Comparison of ENCODE assay signal across 21 cellular contexts in genomic region chr16:28526201-28527099, GRCh38. TPM values are rescaled to one million over a fixed set of nuclear protein-coding genes. Genes with fewer than 3 reads are reported as not detected.
A peak's percentile ranks its signal among the peaks of the same experiment; 100 is the strongest.
DNase-seq lines count a peak whose midpoint lies in the region; ATAC-seq and TF ChIP-seq lines count a peak whose summit lies in the region.
"Had no signal": no experiment of that assay in that cellular context is flagged by ENCODE, and none has a peak within 500 bp of the region (broad histone marks: within the 10 kb centered on the region; RNA-seq: fewer than 3 reads in every experiment).

No MANE protein-coding gene starts in this region.

- H3K4me1 ChIP-seq in prostate gland (replicated peaks) = no peaks in the 10 kb centered on the region
- H3K4me1 ChIP-seq in vagina = no peaks in the 10 kb centered on the region
- peaks cover 0 to 4% of the 10 kb centered on the region in 2 donors for H3K4me1 ChIP-seq in gastrocnemius medialis

- no peak overlapping the region for H3K4me3 ChIP-seq in prostate gland
- H3K4me3 ChIP-seq in vagina = no peak overlapping the region
- H3K4me3 ChIP-seq in gastrocnemius medialis = no peak overlapping the region
- H3K4me3 ChIP-seq: BLaER1 had no signal

- H3K9me3 ChIP-seq in prostate gland (no peaks in the 10 kb centered on the region), vagina (no peaks in the 10 kb centered on the region), gastrocnemius medialis (no peaks in the 10 kb centered on the region)
- H3K9me3 ChIP-seq: BLaER1 had no signal

- H3K36me3 Mint-ChIP-seq in naive thymus-derived CD8-positive, alpha-beta T cell = no peaks in the 10 kb centered on the region
- H3K36me3 Mint-ChIP-seq: CD8-positive, alpha-beta memory T cell had no signal

- DNase-seq in left lobe of liver (ENCODE audit: low spot score) (peak; percentile 84), prostate gland (ENCODE audit: low spot score) (no peak), vagina (ENCODE audit: extremely low spot score in 2 of 2) (no peak), gastrocnemius medialis (no peak)
- no peak for DNase-seq in naive thymus-derived CD8-positive, alpha-beta T cell
- DNase-seq: CD8-positive, alpha-beta memory T cell; DMS79 treated with DMSO at 0.1 percent for 48 hours; HCEC 1CT; Kasumi-1; NCI-H187; NCI-H345; NCI-H526; RPMI8226; SIG-M5 had no signal

- no peaks in the 10 kb centered on the region for H3K36me3 ChIP-seq in prostate gland
- H3K36me3 ChIP-seq in vagina = no peaks in the 10 kb centered on the region
- no peaks in the 10 kb centered on the region for H3K36me3 ChIP-seq in gastrocnemius medialis
- H3K36me3 ChIP-seq: BLaER1 had no signal

- intact Hi-C loops in prostate gland (cut with DNase I) (no loop called here), vagina (cut with DNase I) (no loop called here), gastrocnemius medialis (cut with DNase I; ENCODE audit: low total_unique reads) (no loop called here)

- H3K27ac Mint-ChIP-seq in naive thymus-derived CD8-positive, alpha-beta T cell = peak overlapping the region in 4 of 10 donors; percentile 38 to 69 (median 54)

- ATAC-seq in left lobe of liver (peak; percentile 71), HG03457 (IDR thresholded peaks at IDR 0.05; ENCODE audit: unreplicated experiment) (no peak), gastrocnemius medialis (no peak)
- ATAC-seq in naive thymus-derived CD8-positive, alpha-beta T cell = no peak

- TF ChIP-seq POLR2A in prostate gland (IDR thresholded peaks at IDR 0.05) = no peak
- no peak for TF ChIP-seq POLR2A in vagina (IDR thresholded peaks at IDR 0.05)
- TF ChIP-seq POLR2A in gastrocnemius medialis (IDR thresholded peaks at IDR 0.05) = no peak

- H3K27ac ChIP-seq in C4-2B (peak overlapping the region; percentile 41; the same call in 1 of the 2 replicates), VCaP (peak overlapping the region; percentile 62), prostate gland (peak overlapping the region; percentile 50 to 54), vagina (no peak overlapping the region), gastrocnemius medialis (no peak overlapping the region)
- H3K27ac ChIP-seq: BLaER1 had no signal

- 85% methylated on average over 11 of the region's 11 CpGs for WGBS in prostate gland

- H3K27me3 Mint-ChIP-seq in naive thymus-derived CD8-positive, alpha-beta T cell = no peaks in the 10 kb centered on the region
- H3K27me3 Mint-ChIP-seq: CD8-positive, alpha-beta memory T cell had no signal

- TF ChIP-seq CTCF in C4-2B (conservative IDR thresholded peaks at IDR 0.05) (no peak), VCaP (conservative IDR thresholded peaks at IDR 0.05) (no peak), prostate gland (IDR thresholded peaks at IDR 0.05) (no peak), vagina (IDR thresholded peaks at IDR 0.05) (no peak), gastrocnemius medialis (IDR thresholded peaks at IDR 0.05 in 4 of 5, conservative IDR thresholded peaks at IDR 0.05 in 1 of 5) (no peak)

- H3K27me3 ChIP-seq in prostate gland (replicated peaks; ENCODE audit: insufficient read depth) = no peaks in the 10 kb centered on the region
- H3K27me3 ChIP-seq in vagina = no peaks in the 10 kb centered on the region
- no peaks in the 10 kb centered on the region for H3K27me3 ChIP-seq in gastrocnemius medialis
- H3K27me3 ChIP-seq: BLaER1 had no signal

- no peak overlapping the region for H3K4me3 Mint-ChIP-seq in naive thymus-derived CD8-positive, alpha-beta T cell
- H3K4me3 Mint-ChIP-seq: CD8-positive, alpha-beta memory T cell had no signal

- in situ Hi-C loops in gastrocnemius medialis (cut with MboI; ENCODE audit: low sequenced_read_pairs in 4 of 4) = loop anchor here in 1 of 4 donors (25.0 kb wide), 1 partner anchor 311 kb away; the partner anchor contains the start of gene TUFM

- H3K4me1 Mint-ChIP-seq in naive thymus-derived CD8-positive, alpha-beta T cell = peaks cover 0 to 5% (median 3%) of the 10 kb centered on the region in 4 donors

- H3K9me3 Mint-ChIP-seq in naive thymus-derived CD8-positive, alpha-beta T cell = no peaks in the 10 kb centered on the region
- H3K9me3 Mint-ChIP-seq: CD8-positive, alpha-beta memory T cell had no signal

- POLR2A ChIA-PET in naive thymus-derived CD8-positive, alpha-beta T cell (lab: Charles Lee) = interaction anchor here (1.0 kb wide), 1 partner anchor 8 kb away, joined by 4 read pairs; no protein-coding TSS in a partner anchor

RNA-seq across cellular contexts. Expression of gene NUPR1, which starts 12.3 kb away (rescaled TPM):
- total RNA-seq in left lobe of liver = 92.6 TPM
- 100 to 1,000 TPM in 1 of 2 donors, 10 to 100 TPM in 1; 79.6 to 107 TPM for total RNA-seq in prostate gland
- 62.1 TPM for total RNA-seq in vagina
- under 1 TPM in 1 of 2 experiments, not detected in 1; 0.05 TPM for total RNA-seq in naive thymus-derived CD8-positive, alpha-beta T cell
- polyA plus RNA-seq in naive thymus-derived CD8-positive, alpha-beta T cell = not detected
- 10 to 100 TPM; 18.7 to 44.3 (median 22.6) TPM for total RNA-seq in gastrocnemius medialis
- total RNA-seq: CD8-positive, alpha-beta memory T cell; OCI-LY7 had no signal
- polyA plus RNA-seq: CD8-positive, alpha-beta memory T cell had no signal

RNA-seq across cellular contexts. Expression of gene IL27, which starts 19.8 kb away (rescaled TPM):
- total RNA-seq in left lobe of liver = 12.9 TPM
- not detected for total RNA-seq in prostate gland
- total RNA-seq in vagina = not detected
- total RNA-seq in naive thymus-derived CD8-positive, alpha-beta T cell = not detected
- polyA plus RNA-seq in naive thymus-derived CD8-positive, alpha-beta T cell = not detected
- total RNA-seq in gastrocnemius medialis = not detected
- total RNA-seq: A172; CD8-positive, alpha-beta memory T cell; G401; OCI-LY7 had no signal
- polyA plus RNA-seq: CD8-positive, alpha-beta memory T cell had no signal

RNA-seq across cellular contexts. Expression of gene SGF29, which starts 27.3 kb away (rescaled TPM):
- 19.3 TPM for total RNA-seq in left lobe of liver
- total RNA-seq in prostate gland = 10 to 100 TPM; 32.2 to 59.7 TPM
- total RNA-seq in vagina = 16.5 TPM
- 10 to 100 TPM; 68.3 to 73.0 TPM for total RNA-seq in naive thymus-derived CD8-positive, alpha-beta T cell
- polyA plus RNA-seq in naive thymus-derived CD8-positive, alpha-beta T cell = 10 to 100 TPM; 48.3 to 71.7 (median 50.4) TPM
- 10 to 100 TPM; 35.1 to 50.4 (median 41.9) TPM for total RNA-seq in gastrocnemius medialis

RNA-seq across cellular contexts. Expression of gene APOBR, which starts 32.0 kb away (rescaled TPM):
- total RNA-seq in left lobe of liver = 0.58 TPM
- total RNA-seq in prostate gland = 1 to 10 TPM; 1.3 to 3.4 TPM
- 2.5 TPM for total RNA-seq in vagina
- total RNA-seq in naive thymus-derived CD8-positive, alpha-beta T cell = 1 to 10 TPM; 7.6 to 9.0 TPM
- 1 to 10 TPM in 1 of 3 donors, under 1 TPM in 2; 0.38 to 1.1 (median 0.76) TPM for polyA plus RNA-seq in naive thymus-derived CD8-positive, alpha-beta T cell
- total RNA-seq in gastrocnemius medialis = 1 to 10 TPM in 1 of 4 donors, under 1 TPM in 3; 0.15 to 1.4 (median 0.54) TPM
- total RNA-seq: A172 had no signal

RNA-seq across cellular contexts. Expression of gene CLN3, which starts 34.6 kb away (rescaled TPM):
- total RNA-seq in left lobe of liver = 17.5 TPM
- 10 to 100 TPM; 30.6 to 47.3 TPM for total RNA-seq in prostate gland
- 22.8 TPM for total RNA-seq in vagina
- 10 to 100 TPM; 71.0 to 79.6 TPM for total RNA-seq in naive thymus-derived CD8-positive, alpha-beta T cell
- polyA plus RNA-seq in naive thymus-derived CD8-positive, alpha-beta T cell = 10 to 100 TPM; 16.2 to 27.2 (median 17.2) TPM
- total RNA-seq in gastrocnemius medialis = 10 to 100 TPM; 11.0 to 20.6 (median 18.8) TPM

Comparison
In these comparisons a context has a peak if more than half of its experiments do, and no peak if none do; other contexts are left out.
1. H3K27ac ChIP-seq: peak in C4-2B (single experiment), VCaP (single experiment) and prostate gland (2 of 2); none in vagina (single experiment) and gastrocnemius medialis (0 of 4).
2. RNA of gene NUPR1, which starts 12.3 kb away (total RNA-seq): 79.6 to 107 TPM in prostate gland, 92.6 TPM in left lobe of liver (single experiment), 62.1 TPM in vagina (single experiment) and 18.7 to 44.3 TPM in gastrocnemius medialis; 0.05 TPM in naive thymus-derived CD8-positive, alpha-beta T cell; every median in the first group is over 10 times any median in the second.
3. RNA of gene IL27, which starts 19.8 kb away (total RNA-seq): 12.9 TPM in left lobe of liver (single experiment); not detected in prostate gland, not detected in vagina (single experiment), not detected in naive thymus-derived CD8-positive, alpha-beta T cell and not detected in gastrocnemius medialis; every median in the first group is over 10 times any median in the second.